ENCODE assay signal across 26 cellular contexts in the genomic region with DNA sequence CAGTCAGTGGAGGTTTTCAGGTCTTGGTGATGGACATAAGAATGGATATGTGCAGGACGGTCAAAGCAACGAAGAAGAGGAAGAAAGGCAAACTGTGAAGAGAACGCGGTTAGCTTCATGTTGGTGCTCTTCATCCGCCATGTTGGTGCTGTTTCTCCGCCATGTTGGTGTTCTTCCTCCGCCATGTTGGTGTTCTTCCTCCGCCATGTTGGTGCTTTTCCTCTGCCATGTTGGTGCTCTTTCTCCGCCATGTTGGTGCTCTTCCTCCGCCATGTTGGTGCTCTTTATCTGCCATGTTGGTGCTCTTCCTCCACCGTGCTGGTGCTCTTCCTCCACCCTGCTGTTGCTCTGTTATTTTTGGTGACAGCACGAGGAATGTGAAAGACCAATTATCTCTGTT.
A peak's percentile ranks its signal among the peaks of the same experiment; 100 is the strongest.
DNase-seq lines count a peak whose midpoint lies in the region; ATAC-seq, FAIRE-seq and TF ChIP-seq lines count a peak whose summit lies in the region.
"Had no signal": no experiment of that assay in that cellular context is flagged by ENCODE, and none has a peak within 500 bp of the region (broad histone marks: within the 10 kb centered on the region; RNA-seq: fewer than 3 reads in every experiment).

No MANE protein-coding gene starts in this region.

- H3K4me1 Mint-ChIP-seq in endothelial cell (ENCODE audit: unreplicated experiment), result peaks cover 6% of the 10 kb centered on the region
- H3K4me1 Mint-ChIP-seq: CD8-positive, alpha-beta memory T cell had no signal

- no peak overlapping the region for H3K27ac Mint-ChIP-seq in endothelial cell (ENCODE audit: unreplicated experiment)
- H3K27ac Mint-ChIP-seq: CD14-positive monocyte; CD4-positive, alpha-beta T cell; CD8-positive, alpha-beta memory T cell; GM23338; HFFc6 had no signal

- H3K9ac ChIP-seq in SK-N-SH, result no peak overlapping the region
- H3K9ac ChIP-seq: BLaER1 treated with 17β-estradiol and CSF1 and Interleukin-3, amounts not matched to agents 10 nM and 100 nM had no signal

- WGBS in testis, 2 donors, result 83 to 93% methylated on average over 12 of the region's 12 CpGs
- WGBS in SK-N-SH (ENCODE audit: low lambda C conversion rate), result 98% methylated on average over 12 of the region's 12 CpGs

- H3K9me3 ChIP-seq in testis (no peaks in the 10 kb centered on the region), SK-N-SH (no peaks in the 10 kb centered on the region)
- H3K9me3 ChIP-seq: BE2C, HAP-1 had no signal

- TF ChIP-seq RAD21 in Ishikawa (IDR thresholded peaks at IDR 0.05; ENCODE audit: low read depth), result no peak
- no peak for TF ChIP-seq RAD21 in SK-N-SH (IDR thresholded peaks at IDR 0.05; ENCODE audit: low read length)

- POLR2A ChIA-PET in SK-N-SH (lab: Yijun Ruan, JAX), result interaction anchor here (0.6 kb wide), 1 partner anchor 453 kb away, joined by 3 read pairs; no protein-coding TSS in a partner anchor

- no peak overlapping the region for H3K27ac ChIP-seq in testis
- H3K27ac ChIP-seq in SK-N-SH (ENCODE audit: low read depth in 2 of 2, low read length in 1 of 2), result no peak overlapping the region
- H3K27ac ChIP-seq: 22Rv1; BLaER1 treated with 17β-estradiol and CSF1 and Interleukin-3, amounts not matched to agents 10 nM and 100 nM had no signal

- no peak for TF ChIP-seq POLR2A in testis (IDR thresholded peaks at IDR 0.05)

- ATAC-seq in HG03571 (IDR thresholded peaks at IDR 0.05; ENCODE audit: unreplicated experiment), result no peak
- no peak for ATAC-seq in HG02588 (IDR thresholded peaks at IDR 0.05; ENCODE audit: unreplicated experiment)
- ATAC-seq: GM12878, GM23338 had no signal

- TF ChIP-seq EP300 in Ishikawa (IDR thresholded peaks at IDR 0.05; ENCODE audit: borderline replicate concordance) (no peak), SK-N-SH (IDR thresholded peaks at IDR 0.05; ENCODE audit: borderline replicate concordance in 1 of 2, low read depth in 1 of 2, low read length in 1 of 2) (no peak)

- H3K36me3 Mint-ChIP-seq in endothelial cell (ENCODE audit: low read depth, unreplicated experiment), result peaks cover 59% of the 10 kb centered on the region

- TF ChIP-seq CTCF in bronchial epithelial cell (IDR thresholded peaks at IDR 0.05; ENCODE audit: insufficient read depth, low read length, severe bottlenecking) (no peak), endothelial cell (IDR thresholded peaks at IDR 0.05; ENCODE audit: unreplicated experiment) (no peak), testis (IDR thresholded peaks at IDR 0.05) (no peak), SK-N-SH (IDR thresholded peaks at IDR 0.05) (no peak)

- no peaks in the 10 kb centered on the region for H4K20me1 ChIP-seq in SK-N-SH (ENCODE audit: insufficient read depth)
- H4K20me1 ChIP-seq: BLaER1 treated with 17β-estradiol and CSF1 and Interleukin-3, amounts not matched to agents 10 nM and 100 nM had no signal

- H3K27me3 ChIP-seq in bronchial epithelial cell (ENCODE audit: control insufficient read depth, insufficient read depth, low read length) (no peaks in the 10 kb centered on the region), testis (no peaks in the 10 kb centered on the region), SK-N-SH (ENCODE audit: insufficient read depth) (no peaks in the 10 kb centered on the region)
- H3K27me3 ChIP-seq: BE2C; BLaER1 treated with 17β-estradiol and CSF1 and Interleukin-3, amounts not matched to agents 10 nM and 100 nM had no signal

- intact Hi-C loops in testis (cut with DNase I; ENCODE audit: low total_unique reads), result no loop called here

- CTCF ChIA-PET in SK-N-SH (lab: Yijun Ruan, JAX), result no interaction called here

- no peaks in the 10 kb centered on the region for H3K9me2 ChIP-seq in SK-N-SH

- peaks cover 2% of the 10 kb centered on the region for H3K27me3 Mint-ChIP-seq in endothelial cell (ENCODE audit: unreplicated experiment)
- H3K27me3 Mint-ChIP-seq: CD4-positive, alpha-beta T cell; CD8-positive, alpha-beta memory T cell had no signal

- no peaks in the 10 kb centered on the region for H3F3A ChIP-seq in SK-N-SH (replicated peaks; ENCODE audit: insufficient read depth)

- H3K4me1 ChIP-seq in testis (no peaks in the 10 kb centered on the region), SK-N-SH (ENCODE audit: control insufficient read depth in 1 of 2, insufficient read depth in 2 of 2, low read depth in 1 of 2, low read length in 1 of 2) (no peaks in the 10 kb centered on the region)
- H3K4me1 ChIP-seq: BE2C; BLaER1 treated with 17β-estradiol and CSF1 and Interleukin-3, amounts not matched to agents 10 nM and 100 nM; HAP-1 had no signal

- peak; percentile 81 for FAIRE-seq in bronchial epithelial cell (lab: Jason Lieb, UNC)
- FAIRE-seq: A204.1, D721Med, GM12878, GM19239, H54 had no signal

- H3K4me3 Mint-ChIP-seq in endothelial cell (ENCODE audit: unreplicated experiment), result peak overlapping the region; percentile 65
- H3K4me3 Mint-ChIP-seq: CD14-positive monocyte; CD4-positive, alpha-beta T cell; CD8-positive, alpha-beta memory T cell; GM23338; HFFc6 had no signal

- no peak overlapping the region for H3K4me2 ChIP-seq in SK-N-SH
- H3K4me2 ChIP-seq: BLaER1 treated with 17β-estradiol and CSF1 and Interleukin-3, amounts not matched to agents 10 nM and 100 nM; GM23338 had no signal

- DNase-seq in bronchial epithelial cell (ENCODE audit: low read depth) (no peak), endothelial cell (ENCODE audit: low spot score) (no peak), testis (peak; percentile 21), SK-N-SH (no peak), Kasumi-1 (lab: John Stamatoyannopoulos, UW) (no peak)
- DNase-seq: BE2C; CD4-positive, alpha-beta T cell; CD8-positive, alpha-beta memory T cell; DMS 273 treated with DMSO at 0.1 percent for 48 hours; DMS79; EL; GDM1; HFFc6 had no signal

- no peak overlapping the region for H3K4me3 ChIP-seq in bronchial epithelial cell (ENCODE audit: low read depth, low read length)
- no peak overlapping the region for H3K4me3 ChIP-seq in testis
- no peak overlapping the region for H3K4me3 ChIP-seq in SK-N-SH (ENCODE audit: low read depth in 2 of 2, low read length in 1 of 2)
- H3K4me3 ChIP-seq: BLaER1 treated with 17β-estradiol and CSF1 and Interleukin-3, amounts not matched to agents 10 nM and 100 nM; GM12878; GM23338; HAP-1 had no signal

- no peak overlapping the region for H2AFZ ChIP-seq in SK-N-SH (ENCODE audit: low read depth)
- H2AFZ ChIP-seq: GM23338 had no signal

- no peaks in the 10 kb centered on the region for H3K9me3 Mint-ChIP-seq in endothelial cell (ENCODE audit: unreplicated experiment)
- H3K9me3 Mint-ChIP-seq: CD4-positive, alpha-beta T cell; HFFc6 had no signal

- peaks cover 26% of the 10 kb centered on the region for H3K36me3 ChIP-seq in bronchial epithelial cell (ENCODE audit: control insufficient read depth, insufficient read depth, low read length)
- no peaks in the 10 kb centered on the region for H3K36me3 ChIP-seq in testis (ENCODE audit: low read depth, missing control alignments)
- peaks cover 34 to 45% of the 10 kb centered on the region in 2 experiments for H3K36me3 ChIP-seq in SK-N-SH (replicated peaks in 1 of 2; ENCODE audit: control insufficient read depth in 1 of 2, insufficient read depth in 2 of 2, low read length in 1 of 2)
- H3K36me3 ChIP-seq: BE2C; BLaER1 treated with 17β-estradiol and CSF1 and Interleukin-3, amounts not matched to agents 10 nM and 100 nM had no signal

- H3K79me2 ChIP-seq in SK-N-SH (ENCODE audit: insufficient read depth), result no peaks in the 10 kb centered on the region

TF ChIP-seq in Ishikawa, 13 proteins besides CTCF, POLR2A, EP300 and RAD21:
- TF ChIP-seq YY1 (IDR thresholded peaks at IDR 0.05; ENCODE audit: low read depth) (0 out of 2 replicates have a peak, but pooled peaks have one; percentile 40), ZBTB7A (IDR thresholded peaks at IDR 0.05; ENCODE audit: low read depth) (no peak), CREB1 (IDR thresholded peaks at IDR 0.05; ENCODE audit: low read depth) (no peak)
- TF ChIP-seq, protein P1, sequence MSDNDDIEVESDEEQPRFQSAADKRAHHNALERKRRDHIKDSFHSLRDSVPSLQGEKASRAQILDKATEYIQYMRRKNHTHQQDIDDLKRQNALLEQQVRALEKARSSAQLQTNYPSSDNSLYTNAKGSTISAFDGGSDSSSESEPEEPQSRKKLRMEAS (IDR thresholded peaks at IDR 0.05), result no peak
- TF ChIP-seq, protein P2, sequence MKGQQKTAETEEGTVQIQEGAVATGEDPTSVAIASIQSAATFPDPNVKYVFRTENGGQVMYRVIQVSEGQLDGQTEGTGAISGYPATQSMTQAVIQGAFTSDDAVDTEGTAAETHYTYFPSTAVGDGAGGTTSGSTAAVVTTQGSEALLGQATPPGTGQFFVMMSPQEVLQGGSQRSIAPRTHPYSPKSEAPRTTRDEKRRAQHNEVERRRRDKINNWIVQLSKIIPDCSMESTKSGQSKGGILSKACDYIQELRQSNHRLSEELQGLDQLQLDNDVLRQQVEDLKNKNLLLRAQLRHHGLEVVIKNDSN (IDR thresholded peaks at IDR 0.05), result no peak

TF ChIP-seq in SK-N-SH, 30 proteins besides CTCF, POLR2A, EP300 and RAD21 (continues in another document):
- TF ChIP-seq GATA2 (CRISPR knock-in tag; IDR thresholded peaks at IDR 0.05) (no peak), RFX5 (IDR thresholded peaks at IDR 0.05; ENCODE audit: low read length) (no peak), MXI1 (IDR thresholded peaks at IDR 0.05; ENCODE audit: low read depth, low read length) (no peak)
- TF ChIP-seq, protein P2 (IDR thresholded peaks at IDR 0.05; ENCODE audit: borderline replicate concordance, low read depth), result no peak
- TF ChIP-seq, protein P3, sequence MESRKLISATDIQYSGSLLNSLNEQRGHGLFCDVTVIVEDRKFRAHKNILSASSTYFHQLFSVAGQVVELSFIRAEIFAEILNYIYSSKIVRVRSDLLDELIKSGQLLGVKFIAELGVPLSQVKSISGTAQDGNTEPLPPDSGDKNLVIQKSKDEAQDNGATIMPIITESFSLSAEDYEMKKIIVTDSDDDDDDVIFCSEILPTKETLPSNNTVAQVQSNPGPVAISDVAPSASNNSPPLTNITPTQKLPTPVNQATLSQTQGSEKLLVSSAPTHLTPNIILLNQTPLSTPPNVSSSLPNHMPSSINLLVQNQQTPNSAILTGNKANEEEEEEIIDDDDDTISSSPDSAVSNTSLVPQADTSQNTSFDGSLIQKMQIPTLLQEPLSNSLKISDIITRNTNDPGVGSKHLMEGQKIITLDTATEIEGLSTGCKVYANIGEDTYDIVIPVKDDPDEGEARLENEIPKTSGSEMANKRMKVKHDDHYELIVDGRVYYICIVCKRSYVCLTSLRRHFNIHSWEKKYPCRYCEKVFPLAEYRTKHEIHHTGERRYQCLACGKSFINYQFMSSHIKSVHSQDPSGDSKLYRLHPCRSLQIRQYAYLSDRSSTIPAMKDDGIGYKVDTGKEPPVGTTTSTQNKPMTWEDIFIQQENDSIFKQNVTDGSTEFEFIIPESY (IDR thresholded peaks at IDR 0.05; ENCODE audit: borderline replicate concordance, low read depth), result no peak
